ENCODE assay signal across 11 cellular contexts in the genomic region with DNA sequence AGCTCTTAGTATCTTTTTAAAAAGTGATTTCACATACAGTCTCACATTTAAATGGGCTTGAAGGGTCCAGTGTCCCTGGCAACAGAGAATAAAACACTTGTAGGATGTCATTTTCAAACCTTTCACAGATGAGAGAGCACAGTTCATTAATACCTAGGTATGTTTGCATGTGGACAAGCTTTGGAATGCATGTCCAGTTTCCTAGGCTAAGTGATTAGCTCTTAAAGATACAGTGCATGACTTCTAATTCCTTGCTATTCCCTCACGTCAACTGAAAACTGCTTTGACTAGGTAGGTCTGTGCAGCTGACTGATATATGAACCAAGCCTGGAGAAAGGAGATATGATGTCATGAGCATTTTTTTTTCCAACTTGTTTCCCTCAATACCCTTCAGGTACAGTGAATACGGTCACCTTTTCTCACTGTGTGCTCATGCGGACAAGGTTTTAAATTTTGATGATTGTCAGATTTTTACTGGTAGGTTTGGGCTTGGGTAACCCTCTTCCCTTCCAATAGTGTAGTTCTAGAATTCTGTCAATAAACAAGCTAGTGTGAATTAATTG. TPM values are rescaled to one million over a fixed set of nuclear protein-coding genes. Genes with fewer than 3 reads are reported as not detected.
DNase-seq lines count a peak whose midpoint lies in the region; ATAC-seq and TF ChIP-seq lines count a peak whose summit lies in the region.
"Had no signal": no experiment of that assay in that cellular context is flagged by ENCODE, and none has a peak within 500 bp of the region (broad histone marks: within the 10 kb centered on the region; RNA-seq: fewer than 3 reads in every experiment).

No MANE protein-coding gene starts in this region.

- no peaks in the 10 kb centered on the region for H3K27me3 Mint-ChIP-seq in activated naive CD8-positive, alpha-beta T cell

- H3K4me1 Mint-ChIP-seq in activated naive CD8-positive, alpha-beta T cell (ENCODE audit: low read depth), result peaks cover 70% of the 10 kb centered on the region

- DNase-seq in retinal pigment epithelial cell (ENCODE audit: low read depth) (peak; percentile 26), left lobe of liver (ENCODE audit: low spot score) (no peak), NCI-H2171 treated with DMSO at 0.1 percent for 48 hours (lab: John Stamatoyannopoulos, UW) (no peak), dermis blood vessel endothelial cell (no peak)
- DNase-seq: aorta, gastrocnemius medialis, HFFc6, nephron progenitor cell had no signal

- no peak for TF ChIP-seq CTCF in retinal pigment epithelial cell (conservative IDR thresholded peaks at IDR 0.05; ENCODE audit: low read depth, low read length)

- peaks cover 39% of the 10 kb centered on the region for H3K36me3 Mint-ChIP-seq in activated naive CD8-positive, alpha-beta T cell

- H3K4me3 ChIP-seq in retinal pigment epithelial cell (ENCODE audit: low read length), result no peak overlapping the region
- H3K4me3 ChIP-seq: gastrocnemius medialis had no signal

- ATAC-seq in GM18502 (IDR thresholded peaks at IDR 0.05; ENCODE audit: poor library complexity, unreplicated experiment) (peak; percentile 2), HG03066 (IDR thresholded peaks at IDR 0.05; ENCODE audit: low read depth, unreplicated experiment) (peak; percentile 7), left lobe of liver (no peak)
- ATAC-seq: gastrocnemius medialis had no signal

- peak overlapping the region; percentile 88 for H3K4me3 Mint-ChIP-seq in activated naive CD8-positive, alpha-beta T cell
- H3K4me3 Mint-ChIP-seq: HFFc6, nephron progenitor cell had no signal

- H3K27ac Mint-ChIP-seq in activated naive CD8-positive, alpha-beta T cell, result peak overlapping the region; percentile 97
- H3K27ac Mint-ChIP-seq: HFFc6, nephron progenitor cell had no signal

- no peaks in the 10 kb centered on the region for H3K9me3 Mint-ChIP-seq in activated naive CD8-positive, alpha-beta T cell (ENCODE audit: low read depth)
- H3K9me3 Mint-ChIP-seq: HFFc6 had no signal

RNA-seq across cellular contexts. Expression of a gene that starts 41.6 kb away (rescaled TPM):
- total RNA-seq in left lobe of liver (16.3 TPM), dermis blood vessel endothelial cell (84.9 and 100 TPM in 2 replicates)
